9 cellular contexts compared by ENCODE assay signal in the genomic region with DNA sequence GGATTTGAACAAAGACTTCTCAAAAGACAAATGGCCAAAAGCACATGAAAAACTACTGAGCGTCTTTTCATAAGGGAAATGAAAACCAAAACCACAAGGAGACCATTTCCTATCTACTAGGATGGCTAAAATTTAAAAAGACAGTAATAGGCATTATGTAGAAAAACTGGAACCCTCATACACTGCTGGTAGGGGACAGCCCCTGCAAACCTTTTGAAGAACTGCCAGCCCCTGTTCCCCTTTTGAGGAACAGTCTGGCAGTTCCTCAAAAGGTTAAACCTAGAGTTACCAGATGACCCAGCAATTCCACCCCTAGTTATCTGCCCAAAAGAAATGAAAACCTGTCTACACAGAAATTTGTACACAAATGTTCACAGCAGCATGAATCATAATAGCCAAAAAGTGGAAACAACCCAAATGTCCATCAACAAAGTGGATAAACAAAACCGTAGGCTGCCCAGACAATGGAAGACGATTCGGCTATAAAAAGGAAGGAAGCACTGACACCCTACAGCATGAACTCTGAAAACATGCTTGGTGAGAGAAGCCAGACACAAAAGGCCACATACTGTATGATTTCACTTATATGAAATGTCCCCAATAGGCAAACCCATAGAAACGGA. TPM values are rescaled to one million over a fixed set of nuclear protein-coding genes. Genes with fewer than 3 reads are reported as not detected.
A peak's percentile ranks its signal among the peaks of the same experiment; 100 is the strongest.
DNase-seq lines count a peak whose midpoint lies in the region; ATAC-seq and TF ChIP-seq lines count a peak whose summit lies in the region.
"Had no signal": no experiment of that assay in that cellular context is flagged by ENCODE, and none has a peak within 500 bp of the region (broad histone marks: within the 10 kb centered on the region; RNA-seq: fewer than 3 reads in every experiment).

No MANE protein-coding gene starts in this region.

- H3K4me3 Mint-ChIP-seq in activated T-helper 2 cell treated with anti-CD3 and anti-CD28 coated beads, Interferon-gamma antibody, Interleukin-2, Interleukin-4, amounts not matched to agents 10 μg/mL and 5 μg/mL and 100 μg/mL, durations not matched to agents 14 hours and 24 hours and 36 hours (ENCODE audit: low read depth): peak overlapping the region; percentile 47
- H3K4me3 Mint-ChIP-seq in progenitor cell of endocrine pancreas (ENCODE audit: low read depth) (no peak overlapping the region), osteocyte (ENCODE audit: unreplicated experiment) (no peak overlapping the region)

- peaks cover 37% of the 10 kb centered on the region for H3K36me3 Mint-ChIP-seq in activated T-helper 2 cell treated with anti-CD3 and anti-CD28 coated beads, Interferon-gamma antibody, Interleukin-2, Interleukin-4, amounts not matched to agents 10 μg/mL and 5 μg/mL and 100 μg/mL, durations not matched to agents 14 hours and 24 hours and 36 hours (ENCODE audit: low read depth)
- H3K36me3 Mint-ChIP-seq in progenitor cell of endocrine pancreas (ENCODE audit: insufficient read depth) (peaks cover 2% of the 10 kb centered on the region), osteocyte (ENCODE audit: unreplicated experiment) (peaks cover 11% of the 10 kb centered on the region)

- DNase-seq in activated T-helper 2 cell treated with anti-CD3 and anti-CD28 coated beads, Interferon-gamma antibody, Interleukin-2, Interleukin-4, amounts not matched to agents 10 μg/mL and 5 μg/mL and 100 μg/mL, durations not matched to agents 14 hours and 24 hours and 36 hours (ENCODE audit: low spot score): no peak
- DNase-seq in AG20443 (ENCODE audit: low spot score): no peak
- no peak for DNase-seq in SJCRH30
- DNase-seq in progenitor cell of endocrine pancreas (ENCODE audit: low spot score, unreplicated experiment): no peak
- no peak for DNase-seq in osteocyte (ENCODE audit: extremely low spot score, unreplicated experiment)

- H3K27me3 Mint-ChIP-seq in activated T-helper 2 cell treated with anti-CD3 and anti-CD28 coated beads, Interferon-gamma antibody, Interleukin-2, Interleukin-4, amounts not matched to agents 10 μg/mL and 5 μg/mL and 100 μg/mL, durations not matched to agents 14 hours and 24 hours and 36 hours (ENCODE audit: low read depth): no peaks in the 10 kb centered on the region
- H3K27me3 Mint-ChIP-seq in progenitor cell of endocrine pancreas: no peaks in the 10 kb centered on the region
- H3K27me3 Mint-ChIP-seq in osteocyte (ENCODE audit: unreplicated experiment): no peaks in the 10 kb centered on the region

- peaks cover 37% of the 10 kb centered on the region for H3K4me1 Mint-ChIP-seq in activated T-helper 2 cell treated with anti-CD3 and anti-CD28 coated beads, Interferon-gamma antibody, Interleukin-2, Interleukin-4, amounts not matched to agents 10 μg/mL and 5 μg/mL and 100 μg/mL, durations not matched to agents 14 hours and 24 hours and 36 hours (ENCODE audit: low read depth)
- H3K4me1 Mint-ChIP-seq in progenitor cell of endocrine pancreas (ENCODE audit: low read depth): no peaks in the 10 kb centered on the region
- H3K4me1 Mint-ChIP-seq in osteocyte (ENCODE audit: unreplicated experiment): peaks cover 7% of the 10 kb centered on the region

- H3K36me3 ChIP-seq in neutrophil: peaks cover 41% of the 10 kb centered on the region
- H3K36me3 ChIP-seq in SJCRH30: peaks cover 7% of the 10 kb centered on the region; the same call in 1 of the 2 replicates

- peaks cover 24 to 35% of the 10 kb centered on the region in 2 experiments for H3K4me1 ChIP-seq in neutrophil (ENCODE audit: control insufficient read depth in 1 of 2, insufficient read depth in 1 of 2, low read depth in 1 of 2, low read length in 1 of 2)
- no peaks in the 10 kb centered on the region for H3K4me1 ChIP-seq in SJCRH30

- TF ChIP-seq POLR2A in GM18505 (IDR thresholded peaks at IDR 0.05; ENCODE audit: borderline replicate concordance, extremely low read depth, insufficient read depth, insufficient read length): no peak

- H3K4me3 ChIP-seq in neutrophil (ENCODE audit: low read depth in 1 of 2, low read length in 1 of 2) (peak overlapping the region in 1 of 2 experiments; percentile 0), SJCRH30 (no peak overlapping the region)

- intact Hi-C loops in activated T-helper 2 cell treated with anti-CD3 and anti-CD28 coated beads, Interferon-gamma antibody, Interleukin-2, Interleukin-4, amounts not matched to agents 10 μg/mL and 5 μg/mL and 100 μg/mL, durations not matched to agents 14 hours and 24 hours and 36 hours (cut with micrococcal nuclease): loop anchor here (2.0 kb wide), 1 partner anchor 13 kb away; no protein-coding TSS in a partner anchor

- ATAC-seq in GM18505 (IDR thresholded peaks at IDR 0.05; ENCODE audit: unreplicated experiment) (peak; percentile 61), HG03354 (IDR thresholded peaks at IDR 0.05; ENCODE audit: poor library complexity, severe bottlenecking, unreplicated experiment) (peak; percentile 61)

- H3K27me3 ChIP-seq in neutrophil (no peaks in the 10 kb centered on the region), SJCRH30 (no peaks in the 10 kb centered on the region)

- H3K27ac ChIP-seq in neutrophil (peak overlapping the region; percentile 66), SJCRH30 (no peak overlapping the region)

- no peaks in the 10 kb centered on the region for H3K9me3 Mint-ChIP-seq in activated T-helper 2 cell treated with anti-CD3 and anti-CD28 coated beads, Interferon-gamma antibody, Interleukin-2, Interleukin-4, amounts not matched to agents 10 μg/mL and 5 μg/mL and 100 μg/mL, durations not matched to agents 14 hours and 24 hours and 36 hours
- H3K9me3 Mint-ChIP-seq in progenitor cell of endocrine pancreas (ENCODE audit: low read depth) (no peaks in the 10 kb centered on the region), osteocyte (ENCODE audit: unreplicated experiment) (no peaks in the 10 kb centered on the region)

- H3K27ac Mint-ChIP-seq in activated T-helper 2 cell treated with anti-CD3 and anti-CD28 coated beads, Interferon-gamma antibody, Interleukin-2, Interleukin-4, amounts not matched to agents 10 μg/mL and 5 μg/mL and 100 μg/mL, durations not matched to agents 14 hours and 24 hours and 36 hours: peak overlapping the region; percentile 80
- H3K27ac Mint-ChIP-seq in progenitor cell of endocrine pancreas: no peak overlapping the region
- no peak overlapping the region for H3K27ac Mint-ChIP-seq in osteocyte (ENCODE audit: unreplicated experiment)

- no peaks in the 10 kb centered on the region for H3K9me3 ChIP-seq in neutrophil
- no peaks in the 10 kb centered on the region for H3K9me3 ChIP-seq in SJCRH30 (replicated peaks)

- peak; percentile 16 for TF ChIP-seq CTCF in neutrophil (IDR thresholded peaks at IDR 0.05)
- no peak for TF ChIP-seq CTCF in progenitor cell of endocrine pancreas (IDR thresholded peaks at IDR 0.05; ENCODE audit: unreplicated experiment)
- no peak for TF ChIP-seq CTCF in osteocyte (IDR thresholded peaks at IDR 0.05)

RNA-seq across cellular contexts. Expression of gene CDIP1, which starts 22.9 kb away (rescaled TPM):
- total RNA-seq in activated T-helper 2 cell treated with anti-CD3 and anti-CD28 coated beads, Interferon-gamma antibody, Interleukin-2, Interleukin-4, amounts not matched to agents 10 μg/mL and 5 μg/mL and 100 μg/mL, durations not matched to agents 14 hours and 24 hours and 36 hours: 46.0 and 47.9 TPM in 2 replicates
- 28.6 and 31.0 TPM in 2 replicates for total RNA-seq in SJCRH30 (2014; rRNA removed; shearing (Covaris generic))
- total RNA-seq in progenitor cell of endocrine pancreas (30.2 and 31.8 TPM in 2 replicates), osteocyte (28.5 and 28.9 TPM in 2 replicates)

RNA-seq across cellular contexts. Expression of gene HMOX2, which starts 39.5 kb away (rescaled TPM):
- 70.2 and 75.2 TPM in 2 replicates for total RNA-seq in activated T-helper 2 cell treated with anti-CD3 and anti-CD28 coated beads, Interferon-gamma antibody, Interleukin-2, Interleukin-4, amounts not matched to agents 10 μg/mL and 5 μg/mL and 100 μg/mL, durations not matched to agents 14 hours and 24 hours and 36 hours
- 22.0 and 24.2 TPM in 2 replicates for total RNA-seq in SJCRH30 (2014; rRNA removed; shearing (Covaris generic))
- 28.5 and 30.1 TPM in 2 replicates for total RNA-seq in progenitor cell of endocrine pancreas
- total RNA-seq in osteocyte: 47.2 and 47.3 TPM in 2 replicates

RNA-seq across cellular contexts. Expression of gene C16orf96, which starts 40.4 kb away (rescaled TPM):
- 0.05 TPM in 1 of 2 replicates, not detected in the other for total RNA-seq in activated T-helper 2 cell treated with anti-CD3 and anti-CD28 coated beads, Interferon-gamma antibody, Interleukin-2, Interleukin-4, amounts not matched to agents 10 μg/mL and 5 μg/mL and 100 μg/mL, durations not matched to agents 14 hours and 24 hours and 36 hours
- total RNA-seq in SJCRH30 (2014; rRNA removed; shearing (Covaris generic)): not detected in 2 replicates
- total RNA-seq in progenitor cell of endocrine pancreas (1.2 and 1.7 TPM in 2 replicates), osteocyte (0.08 and 0.26 TPM in 2 replicates)
- total RNA-seq: RPMI7951 had no signal

RNA-seq across cellular contexts. Expression of gene NMRAL1, which starts 41.3 kb away (rescaled TPM):
- 30.7 and 35.2 TPM in 2 replicates for total RNA-seq in activated T-helper 2 cell treated with anti-CD3 and anti-CD28 coated beads, Interferon-gamma antibody, Interleukin-2, Interleukin-4, amounts not matched to agents 10 μg/mL and 5 μg/mL and 100 μg/mL, durations not matched to agents 14 hours and 24 hours and 36 hours
- total RNA-seq in SJCRH30 (2014; rRNA removed; shearing (Covaris generic)): 0.79 and 2.2 TPM in 2 replicates
- total RNA-seq in progenitor cell of endocrine pancreas (47.1 and 48.7 TPM in 2 replicates), osteocyte (55.0 and 61.4 TPM in 2 replicates)
